In genomic region chr1:13451399-13451965, GRCh38 we compare ENCODE assay signal across 11 cellular contexts. TPM values are rescaled to one million over a fixed set of nuclear protein-coding genes. Genes with fewer than 3 reads are reported as not detected.
"Had no signal": no experiment of that assay in that cellular context is flagged by ENCODE, and none has a peak within 500 bp of the region (broad histone marks: within the 10 kb centered on the region; RNA-seq: fewer than 3 reads in every experiment).

No MANE protein-coding gene starts in this region.

- DNase-seq: activated naive CD4-positive, alpha-beta T cell treated with anti-CD3 and anti-CD28 coated beads, Interleukin-2, amount 10 ng/mL, durations not matched to agents 7 days and 5 days; cortex of kidney; effector memory CD4-positive, alpha-beta T cell; kidney; naive B cell had no signal

- H3K4me3 ChIP-seq: hepatocyte, lung, tibial nerve had no signal

RNA-seq across cellular contexts. Expression of gene PRAMEF20, which starts 41.2 kb away (rescaled TPM):
- total RNA-seq: activated T-helper 2 cell treated with anti-CD3 and anti-CD28 coated beads, Interferon-gamma antibody, Interleukin-2, Interleukin-4, amounts not matched to agents 10 μg/mL and 5 μg/mL and 100 μg/mL, durations not matched to agents 14 hours and 24 hours and 36 hours; hepatocyte; kidney; lung; renal cortical epithelial cell; skeletal muscle tissue; tibial nerve had no signal
